ENCODE assay signal across 13 cellular contexts in the genomic region with DNA sequence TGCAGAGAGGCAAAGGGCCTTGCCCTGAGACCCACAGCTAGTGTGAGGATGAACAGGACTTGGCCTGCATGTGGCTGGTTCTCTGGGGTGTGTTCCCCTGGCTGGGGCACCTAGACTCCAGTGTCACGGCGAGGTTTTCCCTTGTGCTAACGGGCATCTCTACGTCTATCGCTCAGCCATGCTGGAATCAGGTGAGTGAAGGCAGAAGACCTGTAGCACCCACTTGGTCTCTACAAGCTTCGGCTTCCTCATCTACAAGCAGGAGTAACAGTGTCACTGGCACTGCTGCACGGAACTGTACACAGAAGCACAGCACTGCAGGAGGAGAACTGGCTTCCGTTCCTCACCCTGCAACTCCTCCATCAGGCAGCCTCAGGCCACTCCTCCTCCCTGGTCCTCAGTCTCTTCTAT. TPM values are rescaled to one million over a fixed set of nuclear protein-coding genes. Genes with fewer than 3 reads are reported as not detected.
DNase-seq lines count a peak whose midpoint lies in the region; ATAC-seq and TF ChIP-seq lines count a peak whose summit lies in the region.
"Had no signal": no experiment of that assay in that cellular context is flagged by ENCODE, and none has a peak within 500 bp of the region (broad histone marks: within the 10 kb centered on the region; RNA-seq: fewer than 3 reads in every experiment).

No MANE protein-coding gene starts in this region.

- H3K4me1 Mint-ChIP-seq in central memory CD8-positive, alpha-beta T cell = peaks cover 8% of the 10 kb centered on the region
- H3K4me1 Mint-ChIP-seq: activated naive CD4-positive, alpha-beta T cell treated with anti-CD3 and anti-CD28 coated beads, Interleukin-2, amount 50 U/mL, for 24 hours had no signal

- H3K4me1 ChIP-seq in heart right ventricle (peaks cover 50 to 100% (median 92%) of the 10 kb centered on the region in 9 donors), uterus (peaks cover 25 to 34% of the 10 kb centered on the region in 2 donors)

- peaks cover 11% of the 10 kb centered on the region for H3K36me3 Mint-ChIP-seq in central memory CD8-positive, alpha-beta T cell (ENCODE audit: insufficient read depth)

- H3K4me3 ChIP-seq in heart right ventricle (no peak overlapping the region), uterus (no peak overlapping the region)
- H3K4me3 ChIP-seq: GM12878, MG63, SK-N-MC had no signal

- no peaks in the 10 kb centered on the region for H3K27me3 Mint-ChIP-seq in central memory CD8-positive, alpha-beta T cell
- H3K27me3 Mint-ChIP-seq: activated naive CD4-positive, alpha-beta T cell treated with anti-CD3 and anti-CD28 coated beads, Interleukin-2, amount 50 U/mL, for 24 hours had no signal

- H3K9me3 Mint-ChIP-seq in central memory CD8-positive, alpha-beta T cell = no peaks in the 10 kb centered on the region
- H3K9me3 Mint-ChIP-seq: activated naive CD4-positive, alpha-beta T cell treated with anti-CD3 and anti-CD28 coated beads, Interleukin-2, amount 50 U/mL, for 24 hours; CD14-positive monocyte had no signal

- peak overlapping the region; percentile 89 for H3K27ac Mint-ChIP-seq in central memory CD8-positive, alpha-beta T cell (ENCODE audit: low read depth)
- H3K27ac Mint-ChIP-seq: activated naive CD4-positive, alpha-beta T cell treated with anti-CD3 and anti-CD28 coated beads, Interleukin-2, amount 50 U/mL, for 24 hours had no signal

- H3K9me3 ChIP-seq in heart right ventricle = no peaks in the 10 kb centered on the region
- no peaks in the 10 kb centered on the region for H3K9me3 ChIP-seq in uterus
- H3K9me3 ChIP-seq: MG63 had no signal

- intact Hi-C loops in heart right ventricle (cut with DNase I) (no loop called here), posterior vena cava (cut with DNase I) (no loop called here), uterus (cut with DNase I; ENCODE audit: low total_unique reads) (no loop called here)

- peak overlapping the region; percentile 87 to 99 (median 96) for H3K27ac ChIP-seq in heart right ventricle
- peak overlapping the region; percentile 95 for H3K27ac ChIP-seq in uterus
- H3K27ac ChIP-seq: SK-N-MC had no signal

- H3K27me3 ChIP-seq in heart right ventricle (no peaks in the 10 kb centered on the region), uterus (no peaks in the 10 kb centered on the region)
- H3K27me3 ChIP-seq: MG63 had no signal

- no peak overlapping the region for H3K4me3 Mint-ChIP-seq in central memory CD8-positive, alpha-beta T cell
- H3K4me3 Mint-ChIP-seq: activated naive CD4-positive, alpha-beta T cell treated with anti-CD3 and anti-CD28 coated beads, Interleukin-2, amount 50 U/mL, for 24 hours had no signal

- peaks cover 0 to 54% (median 0%) of the 10 kb centered on the region in 9 donors for H3K36me3 ChIP-seq in heart right ventricle
- no peaks in the 10 kb centered on the region for H3K36me3 ChIP-seq in uterus

- no peak for DNase-seq in central memory CD8-positive, alpha-beta T cell (ENCODE audit: low spot score in 2 of 2)
- no peak for DNase-seq in heart right ventricle
- DNase-seq in posterior vena cava (ENCODE audit: low spot score) = peak; percentile 73
- DNase-seq in uterus = peak; percentile 24 to 28
- no peak for DNase-seq in stimulated activated naive CD4-positive, alpha-beta T cell (lab: John Stamatoyannopoulos, UW)
- DNase-seq in iPS-NIHi11 (ENCODE audit: low spot score) = no peak
- no peak for DNase-seq in NCI-H2081 treated with DMSO at 0.1 percent for 48 hours (lab: John Stamatoyannopoulos, UW)
- DNase-seq: MG63, NCI-H2171 treated with DMSO at 0.1 percent for 48 hours had no signal

- 85 to 91% methylated on average over 8 of the region's 8 CpGs for whole genome bisulfite sequencing in heart right ventricle, 2 donors

- no peak for TF ChIP-seq POLR2A in uterus (IDR thresholded peaks at IDR 0.05)

- no peak for TF ChIP-seq CTCF in heart right ventricle (IDR thresholded peaks at IDR 0.05)
- no peak for TF ChIP-seq CTCF in uterus (IDR thresholded peaks at IDR 0.05)

- ATAC-seq in central memory CD8-positive, alpha-beta T cell (replicated peaks; ENCODE audit: extremely low read depth, poor library complexity, severe bottlenecking) = no peak
- ATAC-seq in heart right ventricle = no peak
- ATAC-seq: GM12878 had no signal

RNA-seq across cellular contexts. Expression of a gene that starts 30.6 kb away (rescaled TPM):
- total RNA-seq in heart right ventricle (10 to 100 TPM; 11.3 to 26.3 (median 16.1) TPM), posterior vena cava (10 to 100 TPM; 37.1 to 41.8 TPM), uterus (10 to 100 TPM in 3 of 4 donors, 1 to 10 TPM in 1; 7.1 to 41.8 (median 28.4) TPM)
- polyA plus RNA-seq in heart right ventricle = 10 to 100 TPM; 16.8 to 24.6 TPM

RNA-seq across cellular contexts. Expression of a gene that starts 46.7 kb away (rescaled TPM):
- total RNA-seq in heart right ventricle (1 to 10 TPM in 1 of 10 donors, under 1 TPM in 9; 0.10 to 1.2 (median 0.66) TPM), posterior vena cava (1 to 10 TPM; 3.6 to 3.8 TPM), uterus (10 to 100 TPM in 1 of 4 donors, 1 to 10 TPM in 3; 1.5 to 45.6 (median 5.4) TPM)
- under 1 TPM; 0.17 to 0.37 TPM for polyA plus RNA-seq in heart right ventricle
- polyA plus RNA-seq: CD14-positive monocyte had no signal

Comparison
In these comparisons a context has a peak if more than half of its experiments do, and no peak if none do; other contexts are left out.
1. DNase-seq: peak in posterior vena cava (single experiment) and uterus (2 of 2); none in central memory CD8-positive, alpha-beta T cell (0 of 2), heart right ventricle (0 of 2), stimulated activated naive CD4-positive, alpha-beta T cell (0 of 6), iPS-NIHi11 (single experiment) and NCI-H2081 treated with DMSO at 0.1 percent for 48 hours (single experiment).